In the genomic region with DNA sequence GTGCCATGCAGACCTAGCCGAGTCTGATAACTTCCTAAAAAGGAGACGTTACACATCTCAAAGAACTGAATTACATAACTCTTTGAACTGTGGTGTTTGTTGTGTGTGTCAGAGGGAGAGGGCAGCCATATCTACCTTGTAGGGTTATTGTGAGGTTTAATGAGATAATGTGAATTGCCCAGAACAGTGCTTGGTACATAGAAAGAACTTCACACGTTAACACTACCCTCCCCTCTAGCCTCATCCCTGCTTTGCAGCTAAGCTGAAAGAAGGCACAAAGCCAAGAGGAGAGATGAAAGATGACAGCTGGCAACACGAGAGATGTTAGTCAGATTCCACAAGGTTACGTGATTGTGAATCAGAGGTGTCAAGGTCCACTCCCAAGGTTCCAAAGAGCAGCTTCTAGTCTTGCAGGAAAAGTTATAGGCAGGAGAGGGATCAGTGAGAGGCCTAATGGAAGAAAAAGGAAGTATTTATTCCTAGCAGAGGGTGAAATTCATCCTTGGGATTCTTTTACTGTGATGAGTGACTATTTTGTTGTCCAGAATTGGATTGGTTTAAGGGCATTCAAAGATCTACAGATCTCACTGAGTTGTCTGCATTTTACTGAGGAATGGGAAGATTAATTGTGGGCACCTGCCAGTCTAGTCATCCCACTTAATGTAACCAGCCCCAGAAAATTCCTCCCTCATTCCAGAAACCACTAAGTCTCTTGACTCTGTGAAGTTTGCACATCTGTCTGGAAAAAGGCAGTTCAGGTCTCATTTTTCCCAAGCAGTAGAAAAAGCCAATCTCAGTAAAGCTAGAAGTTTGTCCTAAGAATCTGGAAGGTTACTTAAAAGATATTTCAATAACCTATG, we compare ENCODE assay signal across 10 cellular contexts. TPM values are rescaled to one million over a fixed set of nuclear protein-coding genes. Genes with fewer than 3 reads are reported as not detected.
DNase-seq lines count a peak whose midpoint lies in the region; ATAC-seq and TF ChIP-seq lines count a peak whose summit lies in the region.
"Had no signal": no experiment of that assay in that cellular context is flagged by ENCODE, and none has a peak within 500 bp of the region (broad histone marks: within the 10 kb centered on the region; RNA-seq: fewer than 3 reads in every experiment).

No MANE protein-coding gene starts in this region.

- H3K4me3 Mint-ChIP-seq in activated naive CD4-positive, alpha-beta T cell treated with anti-CD3 and anti-CD28 coated beads, Interleukin-2, amount 50 U/mL, for 24 hours: no peak overlapping the region
- no peak overlapping the region for H3K4me3 Mint-ChIP-seq in stimulated activated naive CD8-positive, alpha-beta T cell treated with anti-CD3 and anti-CD28 coated beads, Interleukin-15, Interleukin-2, amounts not matched to agents 100 ng/mL and 50 ng/mL, for 24 hours
- H3K4me3 Mint-ChIP-seq: T-helper 2 cell treated with Interferon-gamma antibody and Interleukin-4, amounts not matched to agents 5 μg/mL and 100 μg/mL, for 36 hours had no signal

- H3K4me1 Mint-ChIP-seq in activated naive CD4-positive, alpha-beta T cell treated with anti-CD3 and anti-CD28 coated beads, Interleukin-2, amount 50 U/mL, for 24 hours: peaks cover 88% of the 10 kb centered on the region
- H3K4me1 Mint-ChIP-seq in stimulated activated naive CD8-positive, alpha-beta T cell treated with anti-CD3 and anti-CD28 coated beads, Interleukin-15, Interleukin-2, amounts not matched to agents 100 ng/mL and 50 ng/mL, for 24 hours (ENCODE audit: low read depth): peaks cover 75% of the 10 kb centered on the region

- no peak for DNase-seq in activated naive CD4-positive, alpha-beta T cell (lab: John Stamatoyannopoulos, UW)
- DNase-seq in left ventricle myocardium inferior: no peak
- no peak for DNase-seq in caudate nucleus (lab: John Stamatoyannopoulos, UW)
- DNase-seq in sciatic nerve (ENCODE audit: low spot score): no peak
- DNase-seq: NCI-H1048 had no signal

- ATAC-seq in SK-N-SH treated with all-trans-retinoic acid at 6 μM for 48 hours: peak; percentile 61
- no peak for ATAC-seq in HG02678 (IDR thresholded peaks at IDR 0.05; ENCODE audit: unreplicated experiment)
- no peak for ATAC-seq in sciatic nerve

- H3K27ac Mint-ChIP-seq in activated naive CD4-positive, alpha-beta T cell treated with anti-CD3 and anti-CD28 coated beads, Interleukin-2, amount 50 U/mL, for 24 hours: peak overlapping the region; percentile 19
- H3K27ac Mint-ChIP-seq in stimulated activated naive CD8-positive, alpha-beta T cell treated with anti-CD3 and anti-CD28 coated beads, Interleukin-15, Interleukin-2, amounts not matched to agents 100 ng/mL and 50 ng/mL, for 24 hours: peak overlapping the region; percentile 37
- H3K27ac Mint-ChIP-seq: T-helper 2 cell treated with Interferon-gamma antibody and Interleukin-4, amounts not matched to agents 5 μg/mL and 100 μg/mL, for 36 hours had no signal

- H3K9me3 ChIP-seq in left ventricle myocardium inferior (replicated peaks): no peaks in the 10 kb centered on the region

- H3K9me3 Mint-ChIP-seq in activated naive CD4-positive, alpha-beta T cell treated with anti-CD3 and anti-CD28 coated beads, Interleukin-2, amount 50 U/mL, for 24 hours: peaks cover 18% of the 10 kb centered on the region
- H3K9me3 Mint-ChIP-seq in stimulated activated naive CD8-positive, alpha-beta T cell treated with anti-CD3 and anti-CD28 coated beads, Interleukin-15, Interleukin-2, amounts not matched to agents 100 ng/mL and 50 ng/mL, for 24 hours: peaks cover 16% of the 10 kb centered on the region

- H3K27me3 ChIP-seq in left ventricle myocardium inferior (ENCODE audit: low read depth): no peaks in the 10 kb centered on the region

- no peak for TF ChIP-seq CTCF in left ventricle myocardium inferior (IDR thresholded peaks at IDR 0.05; ENCODE audit: borderline replicate concordance)

- H3K4me1 ChIP-seq in left ventricle myocardium inferior: peaks cover 18% of the 10 kb centered on the region

- no peaks in the 10 kb centered on the region for H3K27me3 Mint-ChIP-seq in activated naive CD4-positive, alpha-beta T cell treated with anti-CD3 and anti-CD28 coated beads, Interleukin-2, amount 50 U/mL, for 24 hours
- no peaks in the 10 kb centered on the region for H3K27me3 Mint-ChIP-seq in stimulated activated naive CD8-positive, alpha-beta T cell treated with anti-CD3 and anti-CD28 coated beads, Interleukin-15, Interleukin-2, amounts not matched to agents 100 ng/mL and 50 ng/mL, for 24 hours

- H3K4me3 ChIP-seq in left ventricle myocardium inferior: no peak overlapping the region

- peak overlapping the region; percentile 45 for H3K27ac ChIP-seq in left ventricle myocardium inferior (replicated peaks)
- no peak overlapping the region for H3K27ac ChIP-seq in caudate nucleus (ENCODE audit: low read depth, low read length)

- no peaks in the 10 kb centered on the region for H3K36me3 Mint-ChIP-seq in activated naive CD4-positive, alpha-beta T cell treated with anti-CD3 and anti-CD28 coated beads, Interleukin-2, amount 50 U/mL, for 24 hours
- H3K36me3 Mint-ChIP-seq in stimulated activated naive CD8-positive, alpha-beta T cell treated with anti-CD3 and anti-CD28 coated beads, Interleukin-15, Interleukin-2, amounts not matched to agents 100 ng/mL and 50 ng/mL, for 24 hours (ENCODE audit: low read depth): peaks cover 6% of the 10 kb centered on the region

- no peaks in the 10 kb centered on the region for H3K36me3 ChIP-seq in left ventricle myocardium inferior

- intact Hi-C loops in left ventricle myocardium inferior (cut with micrococcal nuclease) (no loop called here), sciatic nerve (cut with DNase I) (no loop called here)

TF ChIP-seq in SK-N-SH treated with all-trans-retinoic acid at 6 μM for 48 hours, 23 proteins besides CTCF, POLR2A, EP300 and RAD21:
- TF ChIP-seq ARNTL (CRISPR knock-in tag; IDR thresholded peaks at IDR 0.05; ENCODE audit: borderline replicate concordance, low read depth) (no peak), ZFP3 (CRISPR knock-in tag; IDR thresholded peaks at IDR 0.05) (no peak), GLIS3 (CRISPR knock-in tag; IDR thresholded peaks at IDR 0.05) (no peak), ZNF70 (CRISPR knock-in tag; IDR thresholded peaks at IDR 0.05) (no peak), OSR1 (CRISPR knock-in tag; IDR thresholded peaks at IDR 0.05) (no peak)
- TF ChIP-seq, protein P1, sequence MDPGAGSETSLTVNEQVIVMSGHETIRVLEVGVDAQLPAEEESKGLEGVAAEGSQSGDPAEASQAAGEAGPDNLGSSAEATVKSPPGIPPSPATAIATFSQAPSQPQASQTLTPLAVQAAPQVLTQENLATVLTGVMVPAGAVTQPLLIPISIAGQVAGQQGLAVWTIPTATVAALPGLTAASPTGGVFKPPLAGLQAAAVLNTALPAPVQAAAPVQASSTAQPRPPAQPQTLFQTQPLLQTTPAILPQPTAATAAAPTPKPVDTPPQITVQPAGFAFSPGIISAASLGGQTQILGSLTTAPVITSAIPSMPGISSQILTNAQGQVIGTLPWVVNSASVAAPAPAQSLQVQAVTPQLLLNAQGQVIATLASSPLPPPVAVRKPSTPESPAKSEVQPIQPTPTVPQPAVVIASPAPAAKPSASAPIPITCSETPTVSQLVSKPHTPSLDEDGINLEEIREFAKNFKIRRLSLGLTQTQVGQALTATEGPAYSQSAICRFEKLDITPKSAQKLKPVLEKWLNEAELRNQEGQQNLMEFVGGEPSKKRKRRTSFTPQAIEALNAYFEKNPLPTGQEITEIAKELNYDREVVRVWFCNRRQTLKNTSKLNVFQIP (CRISPR knock-in tag; IDR thresholded peaks at IDR 0.05; ENCODE audit: borderline replicate concordance, low read depth): no peak
TF ChIP-seq in SK-N-SH treated with all-trans-retinoic acid at 6 μM for 48 hours: peak in this region for 0.

RNA-seq across cellular contexts. Expression of gene WNK1, which starts 25.9 kb away (rescaled TPM):
- total RNA-seq in left ventricle myocardium inferior (289 TPM), sciatic nerve (238 TPM)
